ENCODE assay signal across 1 cellular context in the genomic region with DNA sequence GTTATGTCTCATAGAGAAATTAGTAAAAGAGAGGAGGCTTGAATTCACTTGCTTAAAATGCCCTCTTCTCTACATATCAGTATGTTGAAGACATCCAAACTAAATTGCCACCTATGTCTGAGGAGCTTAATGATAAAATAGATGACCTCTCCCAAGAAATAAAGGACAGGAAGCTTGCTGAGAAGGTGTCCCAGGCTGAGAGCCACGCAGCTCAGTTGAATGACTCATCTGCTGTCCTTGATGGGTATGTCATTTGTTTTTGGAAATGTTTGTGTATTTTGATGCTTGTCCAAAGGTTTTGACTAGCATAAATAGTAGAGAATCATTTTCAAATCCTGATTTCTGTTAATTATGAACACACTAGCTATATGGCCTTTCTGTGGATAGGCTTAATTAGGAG.
TF ChIP-seq lines count a peak whose summit lies in the region.

No MANE protein-coding gene starts in this region.

TF ChIP-seq in HepG2, 621 proteins besides CTCF, POLR2A, EP300 and RAD21 (continued from another document):
- TF ChIP-seq ZNF513 (CRISPR knock-in tag; conservative IDR thresholded peaks at IDR 0.05): no peak
- TF ChIP-seq, protein P1, sequence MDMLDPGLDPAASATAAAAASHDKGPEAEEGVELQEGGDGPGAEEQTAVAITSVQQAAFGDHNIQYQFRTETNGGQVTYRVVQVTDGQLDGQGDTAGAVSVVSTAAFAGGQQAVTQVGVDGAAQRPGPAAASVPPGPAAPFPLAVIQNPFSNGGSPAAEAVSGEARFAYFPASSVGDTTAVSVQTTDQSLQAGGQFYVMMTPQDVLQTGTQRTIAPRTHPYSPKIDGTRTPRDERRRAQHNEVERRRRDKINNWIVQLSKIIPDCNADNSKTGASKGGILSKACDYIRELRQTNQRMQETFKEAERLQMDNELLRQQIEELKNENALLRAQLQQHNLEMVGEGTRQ (IDR thresholded peaks at IDR 0.05; ENCODE audit: low read depth, low read length): no peak
- TF ChIP-seq, protein P1 (CRISPR knock-in tag; IDR thresholded peaks at IDR 0.05; ENCODE audit: borderline replicate concordance): no peak
- TF ChIP-seq ZNF678 (CRISPR knock-in tag; IDR thresholded peaks at IDR 0.05): no peak
- no peak for TF ChIP-seq E2F1 (CRISPR knock-in tag; IDR thresholded peaks at IDR 0.05)
